ENCODE assay signal across 20 cellular contexts in the genomic region with DNA sequence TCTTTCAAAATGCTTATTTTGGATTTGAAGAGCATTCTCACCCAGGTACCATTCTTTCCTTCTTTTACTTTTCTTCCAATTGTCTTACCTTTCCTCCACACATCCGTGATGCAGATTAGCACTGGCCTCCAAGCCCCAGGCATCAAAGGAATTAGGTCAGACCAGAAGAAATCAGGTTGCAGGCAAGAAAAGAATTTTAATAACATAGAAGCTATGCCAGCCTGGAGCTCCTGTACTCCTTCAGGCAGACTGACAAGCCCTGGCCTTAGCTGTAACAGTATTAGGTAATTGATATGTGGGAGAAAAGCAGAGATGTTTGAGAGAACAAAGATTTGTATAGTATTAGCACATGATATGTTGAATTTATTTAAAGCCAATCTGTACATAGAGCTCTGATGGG.
"Had no signal": no experiment of that assay in that cellular context is flagged by ENCODE, and none has a peak within 500 bp of the region (broad histone marks: within the 10 kb centered on the region; RNA-seq: fewer than 3 reads in every experiment).

No MANE protein-coding gene starts in this region.

- H3K4me1 ChIP-seq: colonic mucosa, right lobe of liver, upper lobe of right lung had no signal

- H3K36me3 ChIP-seq: brain microvascular endothelial cell, colonic mucosa, esophagus muscularis mucosa, gastroesophageal sphincter, prostate gland, right lobe of liver, thyroid gland, upper lobe of right lung had no signal

- DNase-seq: activated CD4-positive, alpha-beta memory T cell treated with anti-CD3 and anti-CD28 coated beads, Interleukin-2, amount 10 ng/mL, durations not matched to agents 7 days and 5 days; activated CD4-positive, alpha-beta T cell treated with anti-CD3 and anti-CD28 coated beads, Interleukin-2, amount 10 ng/mL, durations not matched to agents 24 days and 14 days; activated gamma-delta T cell treated with Interleukin-2 at 50 U/mL for 16 hours; aorta; brain microvascular endothelial cell; colonic mucosa; kidney; naive thymus-derived CD8-positive, alpha-beta T cell; right lobe of liver; stimulated activated CD4-positive, alpha-beta T cell treated with anti-CD3 and anti-CD28 coated beads, Interleukin-1b, Interleukin-23, amount 100 ng/mL, for 48 hours; substantia nigra; thyroid gland; upper lobe of right lung had no signal

- H3K27me3 ChIP-seq: brain microvascular endothelial cell, colonic mucosa, esophagus muscularis mucosa, gastroesophageal sphincter, right lobe of liver, thyroid gland, upper lobe of right lung had no signal

- H3K4me3 ChIP-seq: colonic mucosa, dorsolateral prefrontal cortex, esophagus muscularis mucosa, gastroesophageal sphincter, prostate gland, right lobe of liver, skin epidermis, thyroid gland, upper lobe of right lung had no signal

- H3K27ac ChIP-seq: brain microvascular endothelial cell, colonic mucosa, esophagus muscularis mucosa, prostate gland, right lobe of liver, skin epidermis, thyroid gland, upper lobe of right lung had no signal

- H3K9me3 ChIP-seq: colonic mucosa, esophagus muscularis mucosa, gastroesophageal sphincter, prostate gland, right lobe of liver, thyroid gland, upper lobe of right lung had no signal

- ATAC-seq: activated CD4-positive, CD25-positive, alpha-beta regulatory T cell treated with anti-CD3 and anti-CD28 coated beads, Interleukin-2, amount 50 U/mL, for 24 hours; gastroesophageal sphincter; left lobe of liver; naive thymus-derived CD8-positive, alpha-beta T cell; right lobe of liver; upper lobe of right lung had no signal
